ENCODE assay signal across 8 cellular contexts in genomic region chr19:51689751-51690358, GRCh38. TPM values are rescaled to one million over a fixed set of nuclear protein-coding genes. Genes with fewer than 3 reads are reported as not detected.
DNase-seq lines count a peak whose midpoint lies in the region; ATAC-seq and TF ChIP-seq lines count a peak whose summit lies in the region.

No MANE protein-coding gene starts in this region.

- peaks cover 17% of the 10 kb centered on the region for H3K4me1 Mint-ChIP-seq in activated T-cell treated with anti-CD3 and anti-CD28 coated beads, Interleukin-2, amount 50 U/mL, for 24 hours (ENCODE audit: low read depth)

- peaks cover 8% of the 10 kb centered on the region for H3K27me3 Mint-ChIP-seq in activated T-cell treated with anti-CD3 and anti-CD28 coated beads, Interleukin-2, amount 50 U/mL, for 24 hours

- peaks cover 25% of the 10 kb centered on the region for H3K4me1 ChIP-seq in neuron (ENCODE audit: insufficient read depth, low read length)

- H3K36me3 Mint-ChIP-seq in activated T-cell treated with anti-CD3 and anti-CD28 coated beads, Interleukin-2, amount 50 U/mL, for 24 hours (ENCODE audit: low read depth), result peaks cover 2% of the 10 kb centered on the region

- no peak overlapping the region for H2AFZ ChIP-seq in neuron (ENCODE audit: low read depth, low read length)

- no peaks in the 10 kb centered on the region for H3K9me3 ChIP-seq in neuron (ENCODE audit: low read length)

- DNase-seq in activated T-cell treated with anti-CD3 and anti-CD28 coated beads, Interleukin-2, amount 50 U/mL, for 24 hours, result no peak
- no peak for DNase-seq in activated T-cell treated with anti-CD3 and anti-CD28 coated beads for 4 hours
- DNase-seq in fibroblast of villous mesenchyme (ENCODE audit: low read depth), result peak; percentile 82
- DNase-seq in NCI-H2081 treated with DMSO at 0.1 percent for 48 hours (lab: John Stamatoyannopoulos, UW), result no peak
- no peak for DNase-seq in GM19240 (ENCODE audit: insufficient read length, low spot score)

- peak overlapping the region; percentile 84 for H3K27ac Mint-ChIP-seq in activated T-cell treated with anti-CD3 and anti-CD28 coated beads, Interleukin-2, amount 50 U/mL, for 24 hours

- H3K9me3 Mint-ChIP-seq in activated T-cell treated with anti-CD3 and anti-CD28 coated beads, Interleukin-2, amount 50 U/mL, for 24 hours, result peaks cover 6% of the 10 kb centered on the region

- no peak for ATAC-seq in GM18861 (IDR thresholded peaks at IDR 0.05; ENCODE audit: unreplicated experiment)

- H3K4me3 Mint-ChIP-seq in activated T-cell treated with anti-CD3 and anti-CD28 coated beads, Interleukin-2, amount 50 U/mL, for 24 hours, result peak overlapping the region; percentile 84

- TF ChIP-seq CTCF in WI38 (IDR thresholded peaks at IDR 0.05; ENCODE audit: low read depth, low read length) (no peak), fibroblast of villous mesenchyme (IDR thresholded peaks at IDR 0.05; ENCODE audit: insufficient read depth, low read depth, low read length) (no peak)

- peak overlapping the region; percentile 89 for H3K4me3 ChIP-seq in WI38 (ENCODE audit: low read depth, low read length)
- H3K4me3 ChIP-seq in fibroblast of villous mesenchyme (ENCODE audit: low read depth, low read length), result peak overlapping the region; percentile 97
- H3K4me3 ChIP-seq in neuron (ENCODE audit: low read length), result peak overlapping the region; percentile 51

- no peaks in the 10 kb centered on the region for H3K27me3 ChIP-seq in neuron (ENCODE audit: insufficient read depth, low read length)

- peaks cover 8% of the 10 kb centered on the region for H3K36me3 ChIP-seq in neuron (ENCODE audit: insufficient read depth, low read length)

RNA-seq across cellular contexts. Expression of gene SPACA6, which starts 3.3 kb away (rescaled TPM):
- 10.8 and 14.2 TPM in 2 replicates for total RNA-seq in fibroblast of villous mesenchyme

RNA-seq across cellular contexts. Expression of gene HAS1, which starts 33.9 kb away (rescaled TPM):
- total RNA-seq in fibroblast of villous mesenchyme, result not detected in 2 replicates

RNA-seq across cellular contexts. Expression of gene SIGLEC14, which starts 43.2 kb away (rescaled TPM):
- total RNA-seq in fibroblast of villous mesenchyme, result not detected in 2 replicates

RNA-seq across cellular contexts. Expression of gene SIGLEC5, which starts 59.7 kb away (rescaled TPM):
- total RNA-seq in fibroblast of villous mesenchyme, result not detected in 2 replicates
